1 cellular context compared by ENCODE assay signal in the genomic region with DNA sequence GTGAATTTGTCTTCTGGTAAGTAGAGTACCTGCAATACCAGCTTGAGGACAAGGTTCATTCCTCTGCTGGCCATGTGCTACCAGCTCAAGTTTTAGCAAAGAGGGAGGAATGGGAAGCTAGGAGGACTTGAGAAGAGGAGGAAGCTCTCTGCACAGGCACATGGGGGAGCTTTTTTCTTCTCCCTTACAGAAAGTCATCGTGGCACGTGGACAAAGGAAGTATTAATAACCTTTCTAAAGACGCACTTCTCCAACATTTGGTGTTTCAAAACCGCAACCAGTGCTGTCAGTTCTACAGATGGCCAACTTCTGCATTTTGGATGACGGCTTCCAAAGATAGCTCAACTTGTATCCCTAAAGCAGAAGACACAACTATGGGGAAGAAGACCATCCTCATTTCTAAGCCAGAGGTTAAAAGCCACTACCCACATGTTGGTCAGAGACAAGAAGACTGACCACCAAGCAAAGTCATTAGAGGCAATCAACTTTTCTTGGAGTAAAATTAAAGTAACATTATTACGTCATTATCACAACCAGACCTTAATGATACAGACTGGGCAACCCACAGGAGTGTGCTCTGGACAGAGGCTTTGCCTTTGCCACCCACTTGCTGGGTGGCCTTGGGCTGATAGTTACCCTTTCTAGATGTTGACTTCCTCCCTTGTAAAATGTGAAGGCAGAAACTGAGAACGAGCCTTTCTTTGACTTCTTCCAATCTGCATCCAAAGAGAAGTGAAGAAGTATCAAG.
A peak's percentile ranks its signal among the peaks of the same experiment; 100 is the strongest.
TF ChIP-seq lines count a peak whose summit lies in the region.

No MANE protein-coding gene starts in this region.

TF ChIP-seq in GM12878, 131 proteins besides CTCF, POLR2A, EP300 and RAD21 (continued from another document):
- TF ChIP-seq, protein P1, sequence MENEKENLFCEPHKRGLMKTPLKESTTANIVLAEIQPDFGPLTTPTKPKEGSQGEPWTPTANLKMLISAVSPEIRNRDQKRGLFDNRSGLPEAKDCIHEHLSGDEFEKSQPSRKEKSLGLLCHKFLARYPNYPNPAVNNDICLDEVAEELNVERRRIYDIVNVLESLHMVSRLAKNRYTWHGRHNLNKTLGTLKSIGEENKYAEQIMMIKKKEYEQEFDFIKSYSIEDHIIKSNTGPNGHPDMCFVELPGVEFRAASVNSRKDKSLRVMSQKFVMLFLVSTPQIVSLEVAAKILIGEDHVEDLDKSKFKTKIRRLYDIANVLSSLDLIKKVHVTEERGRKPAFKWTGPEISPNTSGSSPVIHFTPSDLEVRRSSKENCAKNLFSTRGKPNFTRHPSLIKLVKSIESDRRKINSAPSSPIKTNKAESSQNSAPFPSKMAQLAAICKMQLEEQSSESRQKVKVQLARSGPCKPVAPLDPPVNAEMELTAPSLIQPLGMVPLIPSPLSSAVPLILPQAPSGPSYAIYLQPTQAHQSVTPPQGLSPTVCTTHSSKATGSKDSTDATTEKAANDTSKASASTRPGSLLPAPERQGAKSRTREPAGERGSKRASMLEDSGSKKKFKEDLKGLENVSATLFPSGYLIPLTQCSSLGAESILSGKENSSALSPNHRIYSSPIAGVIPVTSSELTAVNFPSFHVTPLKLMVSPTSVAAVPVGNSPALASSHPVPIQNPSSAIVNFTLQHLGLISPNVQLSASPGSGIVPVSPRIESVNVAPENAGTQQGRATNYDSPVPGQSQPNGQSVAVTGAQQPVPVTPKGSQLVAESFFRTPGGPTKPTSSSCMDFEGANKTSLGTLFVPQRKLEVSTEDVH (IDR thresholded peaks at IDR 0.05; ENCODE audit: low read depth, partially characterized antibody): no peak
- peak; percentile 69 for TF ChIP-seq BCL11A (IDR thresholded peaks at IDR 0.05; ENCODE audit: low read depth, low read length)
- TF ChIP-seq KAT2A (conservative IDR thresholded peaks at IDR 0.05; ENCODE audit: control insufficient read depth, low read depth, low read length): no peak
- TF ChIP-seq, protein P2, sequence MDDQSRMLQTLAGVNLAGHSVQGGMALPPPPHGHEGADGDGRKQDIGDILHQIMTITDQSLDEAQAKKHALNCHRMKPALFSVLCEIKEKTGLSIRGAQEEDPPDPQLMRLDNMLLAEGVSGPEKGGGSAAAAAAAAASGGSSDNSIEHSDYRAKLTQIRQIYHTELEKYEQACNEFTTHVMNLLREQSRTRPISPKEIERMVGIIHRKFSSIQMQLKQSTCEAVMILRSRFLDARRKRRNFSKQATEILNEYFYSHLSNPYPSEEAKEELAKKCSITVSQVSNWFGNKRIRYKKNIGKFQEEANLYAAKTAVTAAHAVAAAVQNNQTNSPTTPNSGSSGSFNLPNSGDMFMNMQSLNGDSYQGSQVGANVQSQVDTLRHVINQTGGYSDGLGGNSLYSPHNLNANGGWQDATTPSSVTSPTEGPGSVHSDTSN (IDR thresholded peaks at IDR 0.05; ENCODE audit: insufficient replicate concordance, low read depth, low read length): no peak
- TF ChIP-seq MEF2B (IDR thresholded peaks at IDR 0.05; ENCODE audit: partially characterized antibody, poor library complexity, severe bottlenecking): peak; percentile 59
